In genomic region chr14:30251557-30252100, GRCh38 we compare ENCODE assay signal across 15 cellular contexts.
DNase-seq lines count a peak whose midpoint lies in the region; ATAC-seq and TF ChIP-seq lines count a peak whose summit lies in the region.
"Had no signal": no experiment of that assay in that cellular context is flagged by ENCODE, and none has a peak within 500 bp of the region (broad histone marks: within the 10 kb centered on the region; RNA-seq: fewer than 3 reads in every experiment).

No MANE protein-coding gene starts in this region.

- H3K79me2 ChIP-seq in PC-3 (ENCODE audit: low read length), result no peaks in the 10 kb centered on the region

- DNase-seq in PC-3 (no peak), astrocyte of the spinal cord (ENCODE audit: low read depth, low spot score) (peak; percentile 49), dermis microvascular lymphatic vessel endothelial cell (ENCODE audit: low read depth in 2 of 2) (peak; percentile 25 to 77), left colon (no peak), anterior cingulate cortex (lab: John Stamatoyannopoulos, UW) (no peak), left lobe of liver (ENCODE audit: low spot score) (no peak)
- DNase-seq: C1 segment of cervical spinal cord; Caco-2; CD8-positive, alpha-beta T cell; DMS153; DND-41; GM23248; H9 had no signal

- peaks cover 4% of the 10 kb centered on the region; the same call in 1 of the 2 replicates for H3K4me1 ChIP-seq in PC-3 (ENCODE audit: insufficient read depth, low read length)
- H3K4me1 ChIP-seq: Caco-2 had no signal

- TF ChIP-seq CTCF in PC-3 (conservative IDR thresholded peaks at IDR 0.05; ENCODE audit: low read depth, low read length), result no peak
- TF ChIP-seq CTCF in astrocyte of the spinal cord (IDR thresholded peaks at IDR 0.05; ENCODE audit: low read depth, low read length), result no peak

- no peak overlapping the region for H3K9ac ChIP-seq in PC-3 (ENCODE audit: low read length)
- H3K9ac ChIP-seq: GM23248 had no signal

- H3K36me3 ChIP-seq in PC-3 (ENCODE audit: low read depth, low read length), result no peaks in the 10 kb centered on the region

- no peaks in the 10 kb centered on the region for H3F3A ChIP-seq in PC-3 (ENCODE audit: low read length, unreplicated experiment)

- intact Hi-C loops in PC-3 (cut with micrococcal nuclease) (loop anchor here (2.0 to 10.0 kb wide), 3 partner anchors 19 to 273 kb away; no protein-coding TSS in a partner anchor), left colon (cut with DNase I, micrococcal nuclease) (no loop called here)

- CTCF ChIA-PET in PC-3 (lab: Charles Lee), result interaction anchor here (1.9 kb wide), 1 partner anchor 19 kb away, joined by 8 read pairs; no protein-coding TSS in a partner anchor

- ATAC-seq in PC-3 (peak; percentile 25; the same call in 1 of the 2 replicates), left colon (peak; percentile 55), left lobe of liver (no peak), GM19395 (IDR thresholded peaks at IDR 0.05; ENCODE audit: unreplicated experiment) (no peak)
- ATAC-seq: CD8-positive, alpha-beta T cell; HCT116 had no signal

- no peak overlapping the region for H3K27ac ChIP-seq in PC-3 (ENCODE audit: low read length)
- H3K27ac ChIP-seq: GM23248 had no signal

- no peak overlapping the region for H2AFZ ChIP-seq in PC-3 (ENCODE audit: low read length)
- H2AFZ ChIP-seq: GM23248 had no signal

- H3K4me3 ChIP-seq in PC-3 (ENCODE audit: low read length) (no peak overlapping the region), astrocyte of the spinal cord (ENCODE audit: low read depth, low read length) (no peak overlapping the region)
- H3K4me3 ChIP-seq: GM23248 had no signal

- no peaks in the 10 kb centered on the region for H4K20me1 ChIP-seq in PC-3 (ENCODE audit: low read length)

- no peaks in the 10 kb centered on the region for H3K9me3 ChIP-seq in PC-3 (ENCODE audit: low read length)
- H3K9me3 ChIP-seq: Caco-2 had no signal

- in situ Hi-C loops in astrocyte of the spinal cord (cut with HindIII; ENCODE audit: low sequenced_read_pairs), result no loop called here

- H3K27me3 ChIP-seq in PC-3 (ENCODE audit: low read length), result no peaks in the 10 kb centered on the region

- BruUV-seq in PC-3 (replicated peaks; lab: Mats Ljungman, UMichigan), result no TSS peak

- no peaks in the 10 kb centered on the region for H3K9me2 ChIP-seq in PC-3 (replicated peaks; ENCODE audit: low read length)

- POLR2A ChIA-PET in PC-3 (lab: Charles Lee; ENCODE audit: unreplicated experiment), result no interaction called here

- H3K4me2 ChIP-seq in PC-3 (ENCODE audit: low read length), result no peak overlapping the region

Comparison
In these comparisons a context has a peak if more than half of its experiments do, and no peak if none do; other contexts are left out.
1. ATAC-seq: peak in PC-3 (single experiment) and left colon (single experiment); none in left lobe of liver (single experiment) and GM19395 (single experiment).
2. DNase-seq: peak in astrocyte of the spinal cord (single experiment) and dermis microvascular lymphatic vessel endothelial cell (2 of 2); none in PC-3 (single experiment), left colon (0 of 2), anterior cingulate cortex (0 of 58) and left lobe of liver (single experiment).